21 cellular contexts compared by ENCODE assay signal in the genomic region with DNA sequence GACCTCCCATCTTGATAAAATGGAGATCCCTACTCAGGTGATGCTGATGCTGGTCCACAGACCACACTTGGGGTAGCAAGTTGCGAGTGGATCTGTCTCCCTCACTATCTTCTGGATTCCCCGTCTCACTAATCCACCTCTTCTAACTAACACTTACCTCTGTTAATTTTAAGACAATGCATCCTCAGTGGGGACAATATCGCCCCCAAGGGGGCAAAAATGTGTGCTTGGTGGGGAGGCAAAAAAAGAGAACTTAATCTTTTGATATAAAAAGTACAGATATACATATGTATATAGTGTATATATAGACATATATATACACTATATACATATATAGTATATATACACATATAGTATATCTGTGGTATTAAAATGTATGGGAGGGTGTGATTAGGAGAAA. TPM values are rescaled to one million over a fixed set of nuclear protein-coding genes. Genes with fewer than 3 reads are reported as not detected.
DNase-seq lines count a peak whose midpoint lies in the region; ATAC-seq, FAIRE-seq and TF ChIP-seq lines count a peak whose summit lies in the region.
"Had no signal": no experiment of that assay in that cellular context is flagged by ENCODE, and none has a peak within 500 bp of the region (broad histone marks: within the 10 kb centered on the region; RNA-seq: fewer than 3 reads in every experiment).

No MANE protein-coding gene starts in this region.

- H3K27me3 ChIP-seq in HCT116 (ENCODE audit: insufficient read depth, low read length) (0 out of 2 replicates have a peak, but pooled peaks cover 6% of the 10 kb centered on the region), small intestine (ENCODE audit: control insufficient read depth in 2 of 2, insufficient read depth in 2 of 2, low read length in 2 of 2) (peaks cover 4 to 14% of the 10 kb centered on the region in 2 donors), Peyer's patch (no peaks in the 10 kb centered on the region)
- H3K27me3 ChIP-seq: pancreas, uterus had no signal

- H3K27ac Mint-ChIP-seq in activated T-cell treated with anti-CD3 and anti-CD28 coated beads, Interleukin-2, amount 50 U/mL, for 24 hours: no peak overlapping the region
- H3K27ac Mint-ChIP-seq in activated CD8-positive, alpha-beta T cell treated with anti-CD3 and anti-CD28 coated beads for 36 hours: no peak overlapping the region
- no peak overlapping the region for H3K27ac Mint-ChIP-seq in nephron progenitor cell

- RAD21 ChIA-PET in HCT116 (lab: Charles Lee; ENCODE audit: low non-redundant PET in 1 of 2, low total read pairs in 2 of 2, uncharacterized antibody in 2 of 2, unreplicated experiment in 2 of 2): no interaction called here

- H3K4me1 Mint-ChIP-seq in activated T-cell treated with anti-CD3 and anti-CD28 coated beads, Interleukin-2, amount 50 U/mL, for 24 hours (ENCODE audit: low read depth): peaks cover 24% of the 10 kb centered on the region
- H3K4me1 Mint-ChIP-seq in activated CD8-positive, alpha-beta T cell treated with anti-CD3 and anti-CD28 coated beads for 36 hours (ENCODE audit: low read depth): peaks cover 15% of the 10 kb centered on the region
- H3K4me1 Mint-ChIP-seq in nephron progenitor cell: peaks cover 42% of the 10 kb centered on the region

- WGBS in small intestine, 3 donors: 84 to 89% (median 85%) methylated on average over 3 of the region's 3 CpGs

- H3K36me3 Mint-ChIP-seq in activated T-cell treated with anti-CD3 and anti-CD28 coated beads, Interleukin-2, amount 50 U/mL, for 24 hours (ENCODE audit: low read depth): no peaks in the 10 kb centered on the region
- H3K36me3 Mint-ChIP-seq in activated CD8-positive, alpha-beta T cell treated with anti-CD3 and anti-CD28 coated beads for 36 hours (ENCODE audit: low read depth): no peaks in the 10 kb centered on the region
- no peaks in the 10 kb centered on the region for H3K36me3 Mint-ChIP-seq in nephron progenitor cell (ENCODE audit: low read depth)
- H3K36me3 Mint-ChIP-seq: CD8-positive, alpha-beta memory T cell had no signal

- ATAC-seq in HCT116: no peak
- ATAC-seq in activated CD8-positive, alpha-beta T cell treated with anti-CD3 and anti-CD28 coated beads for 36 hours: no peak
- ATAC-seq: left ventricle myocardium superior, pancreas had no signal

- H3K4me2 ChIP-seq in HCT116 (ENCODE audit: low read length): no peak overlapping the region

- H3K9ac ChIP-seq in HCT116 (ENCODE audit: low read length): no peak overlapping the region

- CTCF ChIA-PET in HCT116 (lab: Charles Lee): no interaction called here
- CTCF ChIA-PET in activated CD8-positive, alpha-beta T cell treated with anti-CD3 and anti-CD28 coated beads for 36 hours (lab: Charles Lee): no interaction called here

- DNase-seq in activated T-cell treated with anti-CD3 and anti-CD28 coated beads, Interleukin-2, amount 50 U/mL, for 1 hour: peak; percentile 27
- DNase-seq in activated T-cell treated with anti-CD3 and anti-CD28 coated beads, Interleukin-2, amount 50 U/mL, for 24 hours: no peak
- DNase-seq in HCT116 (ENCODE audit: low read depth, low spot score): no peak
- peak; percentile 35 for DNase-seq in activated CD8-positive, alpha-beta T cell treated with anti-CD3 and anti-CD28 coated beads for 36 hours
- DNase-seq in nephron progenitor cell: no peak
- no peak for DNase-seq in small intestine
- DNase-seq in Peyer's patch: no peak
- DNase-seq in SHP77 treated with DMSO at 0.1 percent for 48 hours (lab: John Stamatoyannopoulos, UW): no peak
- DNase-seq: activated gamma-delta T cell treated with Interleukin-2 at 50 U/mL for 16 hours; CD8-positive, alpha-beta memory T cell; GF-D8; left ventricle myocardium superior; NCI-H1048; NCI-H526 treated with DMSO at 0.1 percent for 48 hours; pancreas; stimulated activated CD4-positive, alpha-beta T cell treated with anti-CD3 and anti-CD28 coated beads, Interleukin-2, amount 100 ng/mL, for 48 hours; uterus had no signal

- POLR2A ChIA-PET in HCT116 (lab: Charles Lee): no interaction called here
- POLR2A ChIA-PET in activated CD8-positive, alpha-beta T cell treated with anti-CD3 and anti-CD28 coated beads for 36 hours (lab: Charles Lee): no interaction called here

- peaks cover 39% of the 10 kb centered on the region for H3K27me3 Mint-ChIP-seq in activated T-cell treated with anti-CD3 and anti-CD28 coated beads, Interleukin-2, amount 50 U/mL, for 24 hours
- H3K27me3 Mint-ChIP-seq in activated CD8-positive, alpha-beta T cell treated with anti-CD3 and anti-CD28 coated beads for 36 hours: peaks cover 27% of the 10 kb centered on the region
- H3K27me3 Mint-ChIP-seq in nephron progenitor cell (ENCODE audit: low read depth, poor library complexity): peaks cover 38% of the 10 kb centered on the region

- no peaks in the 10 kb centered on the region for H3K9me2 ChIP-seq in HCT116 (ENCODE audit: insufficient read depth)

- H3K4me3 ChIP-seq in HCT116 (replicated peaks in 1 of 2; ENCODE audit: low read depth in 1 of 2, low read length in 2 of 2) (no peak overlapping the region), small intestine (ENCODE audit: low read depth in 1 of 2, low read length in 2 of 2) (no peak overlapping the region), Peyer's patch (no peak overlapping the region)
- H3K4me3 ChIP-seq: pancreas, uterus had no signal

- H3K79me2 ChIP-seq in HCT116 (ENCODE audit: insufficient read depth, low read length): no peaks in the 10 kb centered on the region

- TF ChIP-seq POLR2A in HCT116 (IDR thresholded peaks at IDR 0.05; ENCODE audit: borderline replicate concordance, extremely low read depth, insufficient read depth, insufficient read length): no peak
- TF ChIP-seq POLR2A in Peyer's patch (IDR thresholded peaks at IDR 0.05): no peak

- no peaks in the 10 kb centered on the region for H4K20me1 ChIP-seq in HCT116 (ENCODE audit: insufficient read depth)

- peaks cover 0 to 7% of the 10 kb centered on the region in 2 experiments; a peak in 1 of 4 replicates for H3K4me1 ChIP-seq in HCT116 (ENCODE audit: control insufficient read depth in 1 of 2, insufficient read depth in 2 of 2, low read length in 2 of 2)
- H3K4me1 ChIP-seq in small intestine (ENCODE audit: control insufficient read depth in 2 of 2, insufficient read depth in 1 of 2, low read depth in 1 of 2, low read length in 1 of 2): no peaks in the 10 kb centered on the region
- peaks cover 0 to 14% (median 2%) of the 10 kb centered on the region in 4 donors for H3K4me1 ChIP-seq in Peyer's patch
- H3K4me1 ChIP-seq: uterus had no signal

- H3K9me3 ChIP-seq in HCT116 (ENCODE audit: control insufficient read depth in 1 of 2, insufficient read depth in 1 of 2, low read depth in 1 of 2, low read length in 2 of 2) (no peaks in the 10 kb centered on the region), small intestine (ENCODE audit: control insufficient read depth, low read depth) (no peaks in the 10 kb centered on the region), Peyer's patch (no peaks in the 10 kb centered on the region)
- H3K9me3 ChIP-seq: pancreas, uterus had no signal

- H3K9me3 Mint-ChIP-seq in activated T-cell treated with anti-CD3 and anti-CD28 coated beads, Interleukin-2, amount 50 U/mL, for 24 hours: no peaks in the 10 kb centered on the region
- H3K9me3 Mint-ChIP-seq in activated CD8-positive, alpha-beta T cell treated with anti-CD3 and anti-CD28 coated beads for 36 hours: no peaks in the 10 kb centered on the region
- H3K9me3 Mint-ChIP-seq in nephron progenitor cell: no peaks in the 10 kb centered on the region

- H2AFZ ChIP-seq in HCT116 (ENCODE audit: low read depth, low read length, poor library complexity, severe bottlenecking): no peak overlapping the region

- TF ChIP-seq RAD21 in HCT116 (IDR thresholded peaks at IDR 0.05; ENCODE audit: low read depth): peak; percentile 30; the same call in 1 of the 2 replicates

- TF ChIP-seq CTCF in HCT116 (IDR thresholded peaks at IDR 0.05 in 2 of 3, conservative IDR thresholded peaks at IDR 0.05 in 1 of 3; ENCODE audit: borderline replicate concordance in 1 of 3, insufficient read depth in 1 of 3, low read depth in 2 of 3, low read length in 2 of 3) (0 out of 6 replicates have a peak, but pooled peaks of 1 of the 3 experiments have one; percentile 14), nephron progenitor cell (IDR thresholded peaks at IDR 0.05) (peak; percentile 17), Peyer's patch (IDR thresholded peaks at IDR 0.05) (no peak)
- TF ChIP-seq CTCF in activated CD8-positive, alpha-beta T cell treated with anti-CD3 and anti-CD28 coated beads for 36 hours (IDR thresholded peaks at IDR 0.05): peak; percentile 32

- no peak overlapping the region for H3K4me3 Mint-ChIP-seq in activated T-cell treated with anti-CD3 and anti-CD28 coated beads, Interleukin-2, amount 50 U/mL, for 24 hours
- no peak overlapping the region for H3K4me3 Mint-ChIP-seq in activated CD8-positive, alpha-beta T cell treated with anti-CD3 and anti-CD28 coated beads for 36 hours
- H3K4me3 Mint-ChIP-seq in nephron progenitor cell: no peak overlapping the region

- no peaks in the 10 kb centered on the region for H3K36me3 ChIP-seq in HCT116 (ENCODE audit: control insufficient read depth in 1 of 2, insufficient read depth in 2 of 2, low read length in 2 of 2)
- H3K36me3 ChIP-seq in small intestine (ENCODE audit: control insufficient read depth in 2 of 2, insufficient read depth in 2 of 2, low read length in 2 of 2): no peaks in the 10 kb centered on the region
- H3K36me3 ChIP-seq in Peyer's patch: no peaks in the 10 kb centered on the region
- H3K36me3 ChIP-seq: pancreas, uterus had no signal

- intact Hi-C loops in HCT116 (cut with micrococcal nuclease): no loop called here
- intact Hi-C loops in activated CD8-positive, alpha-beta T cell treated with anti-CD3 and anti-CD28 coated beads for 36 hours (cut with micrococcal nuclease): no loop called here

- no peak for FAIRE-seq in small intestine (lab: Jason Lieb, UNC)
- FAIRE-seq: astrocyte, colon, frontal cortex, pancreas had no signal

- BruUV-seq in HCT116 (replicated peaks; lab: Mats Ljungman, UMichigan): no TSS peak

- no peak overlapping the region for H3K27ac ChIP-seq in HCT116 (ENCODE audit: low read depth, low read length)
- H3K27ac ChIP-seq in small intestine (ENCODE audit: low read depth in 1 of 2, low read length in 1 of 2): no peak overlapping the region
- H3K27ac ChIP-seq in Peyer's patch: no peak overlapping the region
- H3K27ac ChIP-seq: pancreas, uterus had no signal

TF ChIP-seq in HCT116, 20 proteins besides CTCF, POLR2A, EP300 and RAD21 (continues in another document):
- TF ChIP-seq ZFX (IDR thresholded peaks at IDR 0.05) (no peak), FOSL1 (IDR thresholded peaks at IDR 0.05; ENCODE audit: low read depth) (no peak), YY1 (IDR thresholded peaks at IDR 0.05; ENCODE audit: extremely low read depth, insufficient replicate concordance, low read depth, low read length) (no peak)
- TF ChIP-seq, protein P1, sequence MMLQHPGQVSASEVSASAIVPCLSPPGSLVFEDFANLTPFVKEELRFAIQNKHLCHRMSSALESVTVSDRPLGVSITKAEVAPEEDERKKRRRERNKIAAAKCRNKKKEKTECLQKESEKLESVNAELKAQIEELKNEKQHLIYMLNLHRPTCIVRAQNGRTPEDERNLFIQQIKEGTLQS (IDR thresholded peaks at IDR 0.05): no peak

RNA-seq across cellular contexts. Expression of a gene that starts 4.3 kb away (rescaled TPM):
- total RNA-seq in HCT116 (2021; ENCODE audit: unreplicated experiment) (not detected), Peyer's patch (under 1 TPM in 1 of 4 donors, not detected in 3; 0.83 TPM)
- polyA plus RNA-seq in HCT116 (2012): not detected in 2 replicates
- total RNA-seq in activated CD8-positive, alpha-beta T cell treated with anti-CD3 and anti-CD28 coated beads for 36 hours: not detected
- under 1 TPM in 1 of 3 donors, not detected in 2; 0.22 TPM for polyA plus RNA-seq in small intestine
- total RNA-seq: CD8-positive, alpha-beta memory T cell; left ventricle myocardium superior; RPMI7951 had no signal

Comparison
In these comparisons a context has a peak if more than half of its experiments do, and no peak if none do; other contexts are left out.
1. DNase-seq: peak in activated T-cell treated with anti-CD3 and anti-CD28 coated beads, Interleukin-2, amount 50 U/mL, for 1 hour (single experiment) and activated CD8-positive, alpha-beta T cell treated with anti-CD3 and anti-CD28 coated beads for 36 hours (single experiment); none in activated T-cell treated with anti-CD3 and anti-CD28 coated beads, Interleukin-2, amount 50 U/mL, for 24 hours (single experiment), HCT116 (single experiment), nephron progenitor cell (single experiment), small intestine (single experiment), Peyer's patch (0 of 3) and SHP77 treated with DMSO at 0.1 percent for 48 hours (single experiment).
2. CTCF ChIP-seq: peak in activated CD8-positive, alpha-beta T cell treated with anti-CD3 and anti-CD28 coated beads for 36 hours (single experiment) and nephron progenitor cell (single experiment); none in Peyer's patch (0 of 6).